Comparison of ENCODE assay signal across 8 cellular contexts in genomic region chr7:143289421-143289820, GRCh38. TPM values are rescaled to one million over a fixed set of nuclear protein-coding genes. Genes with fewer than 3 reads are reported as not detected.
DNase-seq lines count a peak whose midpoint lies in the region; ATAC-seq and TF ChIP-seq lines count a peak whose summit lies in the region.

No MANE protein-coding gene starts in this region.

- peak overlapping the region; percentile 88 to 99 (median 95) for H3K4me3 Mint-ChIP-seq in naive thymus-derived CD4-positive, alpha-beta T cell

- ATAC-seq in naive thymus-derived CD4-positive, alpha-beta T cell: no peak
- no peak for ATAC-seq in GM19452 (IDR thresholded peaks at IDR 0.05; ENCODE audit: unreplicated experiment)
- ATAC-seq in HG03432 (IDR thresholded peaks at IDR 0.05; ENCODE audit: unreplicated experiment): no peak
- ATAC-seq in GM19463 (IDR thresholded peaks at IDR 0.05; ENCODE audit: unreplicated experiment): no peak

- H3K4me1 ChIP-seq in naive thymus-derived CD4-positive, alpha-beta T cell (ENCODE audit: control insufficient read depth in 2 of 2, insufficient read depth in 2 of 2, low read length in 2 of 2): peaks cover 13 to 24% of the 10 kb centered on the region in 2 donors

- peak; percentile 62 for DNase-seq in CD1c-positive myeloid dendritic cell (ENCODE audit: extremely low spot score)
- DNase-seq in brain microvascular endothelial cell: no peak
- no peak for DNase-seq in naive thymus-derived CD4-positive, alpha-beta T cell
- no peak for DNase-seq in NCI-H2029 (lab: John Stamatoyannopoulos, UW)

- POLR2A ChIA-PET in naive thymus-derived CD4-positive, alpha-beta T cell (lab: Charles Lee): interaction anchor here (0.6 to 1.4 kb wide), 7 partner anchors 9 to 90 kb away, joined by 3 to 7 read pairs (median 3); no protein-coding TSS in a partner anchor

- H3K27me3 Mint-ChIP-seq in naive thymus-derived CD4-positive, alpha-beta T cell: no peaks in the 10 kb centered on the region

- intact Hi-C loops in naive thymus-derived CD4-positive, alpha-beta T cell (cut with micrococcal nuclease): loop anchor here (1.0 to 5.0 kb wide), 6 partner anchors 10 to 481 kb away; no protein-coding TSS in a partner anchor

- CTCF ChIA-PET in naive thymus-derived CD4-positive, alpha-beta T cell (lab: Charles Lee): interaction anchor here (1.4 to 4.8 kb wide), 2 partner anchors 10 to 49 kb away, joined by 5 to 31 read pairs; no protein-coding TSS in a partner anchor

- H3K4me3 ChIP-seq in brain microvascular endothelial cell (ENCODE audit: low read depth, low read length): peak overlapping the region; percentile 87
- peak overlapping the region; percentile 92 for H3K4me3 ChIP-seq in naive thymus-derived CD4-positive, alpha-beta T cell (ENCODE audit: low read length)

- peaks cover 0 to 4% (median 0%) of the 10 kb centered on the region in 11 donors for H3K9me3 Mint-ChIP-seq in naive thymus-derived CD4-positive, alpha-beta T cell

- peak overlapping the region in 8 of 9 donors; percentile 86 to 95 (median 90) for H3K27ac Mint-ChIP-seq in naive thymus-derived CD4-positive, alpha-beta T cell

- H3K36me3 Mint-ChIP-seq in naive thymus-derived CD4-positive, alpha-beta T cell: peaks cover 15 to 40% (median 23%) of the 10 kb centered on the region in 5 donors

- H3K9me3 ChIP-seq in KOPT-K1 (ENCODE audit: insufficient read depth, low read length, poor library complexity, severe bottlenecking): peaks cover 13% of the 10 kb centered on the region
- H3K9me3 ChIP-seq in naive thymus-derived CD4-positive, alpha-beta T cell (ENCODE audit: control insufficient read depth in 2 of 3, low read length in 3 of 3): no peaks in the 10 kb centered on the region

- no peaks in the 10 kb centered on the region for H3K27me3 ChIP-seq in brain microvascular endothelial cell (replicated peaks)
- H3K27me3 ChIP-seq in naive thymus-derived CD4-positive, alpha-beta T cell (ENCODE audit: control insufficient read depth in 2 of 2, insufficient read depth in 2 of 2, low read length in 2 of 2): no peaks in the 10 kb centered on the region

- H3K4me1 Mint-ChIP-seq in naive thymus-derived CD4-positive, alpha-beta T cell: peaks cover 36 to 63% (median 57%) of the 10 kb centered on the region in 7 donors

- no peak for TF ChIP-seq CTCF in brain microvascular endothelial cell (IDR thresholded peaks at IDR 0.05; ENCODE audit: low read depth, low read length, missing control alignments)

- H3K36me3 ChIP-seq in KOPT-K1 (ENCODE audit: insufficient read depth, low read length) (peaks cover 51% of the 10 kb centered on the region), brain microvascular endothelial cell (replicated peaks) (peaks cover 20% of the 10 kb centered on the region)
- peaks cover 3 to 29% (median 13%) of the 10 kb centered on the region in 3 experiments for H3K36me3 ChIP-seq in naive thymus-derived CD4-positive, alpha-beta T cell (ENCODE audit: control insufficient read depth in 2 of 3, insufficient read depth in 3 of 3, low read length in 3 of 3)

- H3K27ac ChIP-seq in KOPT-K1 (ENCODE audit: low read depth, low read length, poor library complexity, severe bottlenecking) (peak overlapping the region; percentile 95), brain microvascular endothelial cell (peak overlapping the region; percentile 93)
- peak overlapping the region; percentile 85 for H3K27ac ChIP-seq in naive thymus-derived CD4-positive, alpha-beta T cell (ENCODE audit: low read depth, low read length)

- in situ Hi-C loops in brain microvascular endothelial cell (cut with HindIII; ENCODE audit: low pct_ligation_motif_present, low sequenced_read_pairs): no loop called here

RNA-seq across cellular contexts. Expression of gene CASP2, which starts 1.3 kb away (rescaled TPM):
- 10 to 100 TPM; 29.6 to 97.7 (median 69.1) TPM for total RNA-seq in naive thymus-derived CD4-positive, alpha-beta T cell
- 10 to 100 TPM; 14.4 to 24.4 TPM for polyA plus RNA-seq in naive thymus-derived CD4-positive, alpha-beta T cell

RNA-seq across cellular contexts. Expression of gene TMEM139, which starts 4.7 kb away (rescaled TPM):
- total RNA-seq in naive thymus-derived CD4-positive, alpha-beta T cell: under 1 TPM in 4 of 5 experiments, not detected in 1; 0.32 to 0.62 (median 0.51) TPM
- polyA plus RNA-seq in naive thymus-derived CD4-positive, alpha-beta T cell: under 1 TPM; 0.46 TPM

RNA-seq across cellular contexts. Expression of gene GSTK1, which starts 26.2 kb away (rescaled TPM):
- total RNA-seq in naive thymus-derived CD4-positive, alpha-beta T cell: 100 to 1,000 TPM; 253 to 385 (median 311) TPM
- 100 to 1,000 TPM; 398 to 470 TPM for polyA plus RNA-seq in naive thymus-derived CD4-positive, alpha-beta T cell

RNA-seq across cellular contexts. Expression of gene CLCN1, which starts 26.5 kb away (rescaled TPM):
- total RNA-seq in naive thymus-derived CD4-positive, alpha-beta T cell: under 1 TPM in 2 of 5 experiments, not detected in 3; 0.07 to 0.51 TPM
- polyA plus RNA-seq in naive thymus-derived CD4-positive, alpha-beta T cell: not detected
